In the genomic region with DNA sequence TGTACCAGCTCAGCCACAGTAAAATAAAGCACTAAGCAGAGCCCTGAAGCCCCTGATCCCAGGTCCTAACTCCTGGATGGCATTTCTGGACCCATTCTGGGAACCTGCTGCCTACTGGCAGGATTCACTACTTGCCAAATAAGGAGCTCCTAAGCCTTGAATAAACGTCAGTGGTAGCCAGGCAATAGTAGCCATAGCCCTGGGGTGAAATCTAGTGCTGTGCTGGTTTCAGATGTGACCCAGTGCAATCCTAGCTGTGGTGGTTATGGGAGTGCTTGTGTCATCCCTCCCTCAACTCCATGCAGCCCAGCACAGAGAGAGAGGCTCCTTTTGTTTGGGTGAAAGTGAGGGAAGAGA, we compare ENCODE assay signal across 21 cellular contexts. TPM values are rescaled to one million over a fixed set of nuclear protein-coding genes. Genes with fewer than 3 reads are reported as not detected.
"Had no signal": no experiment of that assay in that cellular context is flagged by ENCODE, and none has a peak within 500 bp of the region (broad histone marks: within the 10 kb centered on the region; RNA-seq: fewer than 3 reads in every experiment).

No MANE protein-coding gene starts in this region.

- H3K27me3 ChIP-seq: dorsolateral prefrontal cortex, hepatocyte, right lobe of liver, transverse colon had no signal

- ATAC-seq: activated naive CD8-positive, alpha-beta T cell treated with anti-CD3 and anti-CD28 coated beads, Interleukin-2, amount 50 U/mL, for 24 hours; esophagus mucosa; lower lobe of right lung; right lobe of liver; stimulated activated naive CD8-positive, alpha-beta T cell treated with anti-CD3 and anti-CD28 coated beads, Interleukin-15, Interleukin-2, amounts not matched to agents 100 U/mL and 50 U/mL, for 24 hours; T-helper 17 cell had no signal

- H3K79me2 ChIP-seq: hepatocyte had no signal

- FAIRE-seq: bronchial epithelial cell, endometrium, TTC549 had no signal

- DNase-seq: activated CD4-positive, alpha-beta T cell treated with anti-CD3 and anti-CD28 coated beads, Interleukin-2, amount 10 ng/mL, durations not matched to agents 7 days and 5 days; activated CD4-positive, CD25-positive, alpha-beta regulatory T cell; activated CD8-positive, alpha-beta memory T cell treated with anti-CD3 and anti-CD28 coated beads for 24 hours; activated naive CD4-positive, alpha-beta T cell treated with anti-CD3 and anti-CD28 coated beads for 36 hours; activated naive CD8-positive, alpha-beta T cell treated with anti-CD3 and anti-CD28 coated beads, Interleukin-2, amount 50 U/mL, for 24 hours; aorta; dorsolateral prefrontal cortex; lower lobe of right lung; right lobe of liver; stimulated activated CD4-positive, alpha-beta T cell treated with anti-CD3 and anti-CD28 coated beads, Interleukin-4, amount 100 ng/mL, for 4 hours; stimulated activated CD8-positive, alpha-beta memory T cell treated with anti-CD3 and anti-CD28 coated beads, Interleukin-4, amount 100 ng/mL, for 48 hours; stimulated activated naive CD8-positive, alpha-beta T cell treated with anti-CD3 and anti-CD28 coated beads, Interleukin-15, Interleukin-2, amounts not matched to agents 100 U/mL and 50 U/mL, for 24 hours; T-helper 17 cell; transverse colon had no signal

- H3K4me3 ChIP-seq: dorsolateral prefrontal cortex, hepatocyte, lower lobe of right lung, prostate gland, right lobe of liver, smooth muscle cell, transverse colon had no signal

- H2AFZ ChIP-seq: hepatocyte had no signal

- H3K4me2 ChIP-seq: hepatocyte, smooth muscle cell had no signal

- H3K36me3 ChIP-seq: lower lobe of right lung, prostate gland, right lobe of liver, transverse colon had no signal

- H3K27ac ChIP-seq: dorsolateral prefrontal cortex, hepatocyte, lower lobe of right lung, prostate gland, right lobe of liver, transverse colon had no signal

- H3K9me3 ChIP-seq: prostate gland had no signal

- H3K4me1 ChIP-seq: lower lobe of right lung, prostate gland, right lobe of liver, transverse colon had no signal

RNA-seq across cellular contexts. Expression of a gene that starts 43.7 kb away (rescaled TPM):
- total RNA-seq: activated CD4-positive, alpha-beta T cell treated with anti-CD3 and anti-CD28 coated beads, Interleukin-2, amount 10 ng/mL, durations not matched to agents 7 days and 5 days; activated naive CD4-positive, alpha-beta T cell treated with anti-CD3 and anti-CD28 coated beads for 36 hours had no signal
